Comparison of ENCODE assay signal across 9 cellular contexts in the genomic region with DNA sequence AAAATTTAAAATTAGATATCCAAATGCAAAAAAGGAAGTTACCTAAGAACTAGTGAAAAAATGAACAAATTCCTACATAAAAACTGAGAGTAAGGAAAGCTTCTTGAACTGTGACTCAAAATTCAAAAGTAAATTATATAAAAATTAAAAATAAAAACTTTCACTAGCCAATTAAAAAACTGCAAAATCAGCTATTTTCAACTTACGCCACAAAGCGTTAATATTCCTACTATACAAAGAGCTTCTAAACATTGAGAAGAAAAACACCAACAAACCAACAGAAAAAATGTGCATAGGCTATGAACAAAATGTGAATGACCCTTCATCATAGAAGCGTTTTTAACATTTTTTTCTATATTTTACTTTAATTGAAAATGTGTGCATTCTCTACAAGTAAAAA.
"Had no signal": no experiment of that assay in that cellular context is flagged by ENCODE, and none has a peak within 500 bp of the region (broad histone marks: within the 10 kb centered on the region; RNA-seq: fewer than 3 reads in every experiment).

No MANE protein-coding gene starts in this region.

- ATAC-seq: GM23338, HCT116 had no signal

- H3K4me3 Mint-ChIP-seq: GM23338, HFFc6 had no signal

- H3K4me3 ChIP-seq: GM23338, HAP-1 had no signal

- H3K4me1 Mint-ChIP-seq: GM23338 had no signal

- H2AFZ ChIP-seq: GM23338 had no signal

- FAIRE-seq: HTR-8/SVneo had no signal

- H3K9ac ChIP-seq: KMS-11 had no signal

- DNase-seq: H7, HFFc6, Karpas-422, KBM-7 had no signal

- H3K4me1 ChIP-seq: HAP-1 had no signal

- H3K4me2 ChIP-seq: GM23338, KMS-11 had no signal

- H3K27ac ChIP-seq: KMS-11 had no signal

- H3K36me3 ChIP-seq: HAP-1 had no signal

- H3K27ac Mint-ChIP-seq: GM23338, HFFc6 had no signal
